Comparison of ENCODE assay signal across 3 cellular contexts in the genomic region with DNA sequence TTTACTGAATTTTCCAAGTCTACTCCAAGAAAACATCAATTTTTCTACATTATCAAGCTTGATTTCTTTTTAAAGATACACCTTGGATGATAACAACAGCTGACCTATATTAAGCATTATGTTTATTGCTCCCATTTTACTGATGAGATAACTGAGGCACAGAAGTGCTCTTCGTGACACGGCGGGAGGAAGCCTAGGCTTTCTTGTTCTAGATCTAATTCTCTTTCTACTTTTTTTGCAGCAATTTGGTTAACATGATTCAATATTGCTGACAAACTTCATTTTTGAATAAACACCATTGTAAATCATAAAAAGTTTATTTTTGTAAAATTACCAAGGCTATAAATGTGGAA.
A peak's percentile ranks its signal among the peaks of the same experiment; 100 is the strongest.
TF ChIP-seq lines count a peak whose summit lies in the region.

No MANE protein-coding gene starts in this region.

TF ChIP-seq in A549, 52 proteins besides CTCF, POLR2A, EP300 and RAD21:
- TF ChIP-seq KDM1A (IDR thresholded peaks at IDR 0.05; ENCODE audit: low read depth) (peak; percentile 29; the same call in 1 of the 2 replicates), POLR2AphosphoS2 (conservative IDR thresholded peaks at IDR 0.05; ENCODE audit: low read length) (no peak), HDAC2 (IDR thresholded peaks at IDR 0.05) (0 out of 2 replicates have a peak, but pooled peaks have one; percentile 43)

TF ChIP-seq in IMR-90, 13 proteins besides CTCF, POLR2A, EP300 and RAD21:
- no peak for TF ChIP-seq BHLHE40 (IDR thresholded peaks at IDR 0.05; ENCODE audit: low read depth, low read length)
- TF ChIP-seq NFE2L2 (IDR thresholded peaks at IDR 0.05; ENCODE audit: low read depth, low read length), result no peak
- no peak for TF ChIP-seq MAZ (IDR thresholded peaks at IDR 0.05; ENCODE audit: borderline replicate concordance, low read depth, low read length)
- no peak for TF ChIP-seq CHD1 (IDR thresholded peaks at IDR 0.05; ENCODE audit: low read depth, low read length)
- TF ChIP-seq USF2 (IDR thresholded peaks at IDR 0.05; ENCODE audit: low read depth, low read length), result no peak
- no peak for TF ChIP-seq SMC3 (IDR thresholded peaks at IDR 0.05; ENCODE audit: low read depth, low read length)
- no peak for TF ChIP-seq MAFK (IDR thresholded peaks at IDR 0.05; ENCODE audit: low read depth, low read length)
- no peak for TF ChIP-seq RCOR1 (IDR thresholded peaks at IDR 0.05; ENCODE audit: insufficient replicate concordance, low read length)
- TF ChIP-seq, protein P1, sequence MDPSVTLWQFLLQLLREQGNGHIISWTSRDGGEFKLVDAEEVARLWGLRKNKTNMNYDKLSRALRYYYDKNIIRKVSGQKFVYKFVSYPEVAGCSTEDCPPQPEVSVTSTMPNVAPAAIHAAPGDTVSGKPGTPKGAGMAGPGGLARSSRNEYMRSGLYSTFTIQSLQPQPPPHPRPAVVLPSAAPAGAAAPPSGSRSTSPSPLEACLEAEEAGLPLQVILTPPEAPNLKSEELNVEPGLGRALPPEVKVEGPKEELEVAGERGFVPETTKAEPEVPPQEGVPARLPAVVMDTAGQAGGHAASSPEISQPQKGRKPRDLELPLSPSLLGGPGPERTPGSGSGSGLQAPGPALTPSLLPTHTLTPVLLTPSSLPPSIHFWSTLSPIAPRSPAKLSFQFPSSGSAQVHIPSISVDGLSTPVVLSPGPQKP (IDR thresholded peaks at IDR 0.05; ENCODE audit: borderline replicate concordance, low read depth, low read length), result no peak
- no peak for TF ChIP-seq FOS (IDR thresholded peaks at IDR 0.05; ENCODE audit: low read depth, low read length)

TF ChIP-seq in HepG2, 621 proteins besides CTCF, POLR2A, EP300 and RAD21:
- peak; percentile 98 for TF ChIP-seq ZNF629 (CRISPR knock-in tag; conservative IDR thresholded peaks at IDR 0.05)
- peak; percentile 54; the same call in 1 of the 2 replicates for TF ChIP-seq ZNF652 (CRISPR knock-in tag; IDR thresholded peaks at IDR 0.05; ENCODE audit: borderline replicate concordance, low read depth)
- TF ChIP-seq PHF8 (CRISPR knock-in tag; IDR thresholded peaks at IDR 0.05), result 0 out of 2 replicates have a peak, but pooled peaks have one; percentile 8
- peak; percentile 81; the same call in 1 of the 2 replicates for TF ChIP-seq CHD4 (IDR thresholded peaks at IDR 0.05; ENCODE audit: borderline replicate concordance, low read length)
- TF ChIP-seq ZNF34 (CRISPR knock-in tag; IDR thresholded peaks at IDR 0.05; ENCODE audit: borderline replicate concordance), result no peak
- peak; percentile 87 for TF ChIP-seq KDM1A (CRISPR knock-in tag; IDR thresholded peaks at IDR 0.05)
- TF ChIP-seq NAIF1 (CRISPR knock-in tag; IDR thresholded peaks at IDR 0.05; ENCODE audit: borderline replicate concordance), result 0 out of 2 replicates have a peak, but pooled peaks have one; percentile 38
- TF ChIP-seq, protein P2, sequence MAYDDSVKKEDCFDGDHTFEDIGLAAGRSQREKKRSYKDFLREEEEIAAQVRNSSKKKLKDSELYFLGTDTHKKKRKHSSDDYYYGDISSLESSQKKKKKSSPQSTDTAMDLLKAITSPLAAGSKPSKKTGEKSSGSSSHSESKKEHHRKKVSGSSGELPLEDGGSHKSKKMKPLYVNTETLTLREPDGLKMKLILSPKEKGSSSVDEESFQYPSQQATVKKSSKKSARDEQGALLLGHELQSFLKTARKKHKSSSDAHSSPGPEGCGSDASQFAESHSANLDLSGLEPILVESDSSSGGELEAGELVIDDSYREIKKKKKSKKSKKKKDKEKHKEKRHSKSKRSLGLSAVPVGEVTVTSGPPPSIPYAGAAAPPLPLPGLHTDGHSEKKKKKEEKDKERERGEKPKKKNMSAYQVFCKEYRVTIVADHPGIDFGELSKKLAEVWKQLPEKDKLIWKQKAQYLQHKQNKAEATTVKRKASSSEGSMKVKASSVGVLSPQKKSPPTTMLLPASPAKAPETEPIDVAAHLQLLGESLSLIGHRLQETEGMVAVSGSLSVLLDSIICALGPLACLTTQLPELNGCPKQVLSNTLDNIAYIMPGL (CRISPR knock-in tag; IDR thresholded peaks at IDR 0.05; ENCODE audit: borderline replicate concordance in 1 of 2, low read depth in 1 of 2), result no peak
TF ChIP-seq in HepG2: peak in this region for 6.
